10 cellular contexts compared by ENCODE assay signal in genomic region chr9:122056484-122056883, GRCh38. TPM values are rescaled to one million over a fixed set of nuclear protein-coding genes. Genes with fewer than 3 reads are reported as not detected.
DNase-seq lines count a peak whose midpoint lies in the region; ATAC-seq and TF ChIP-seq lines count a peak whose summit lies in the region.
"Had no signal": no experiment of that assay in that cellular context is flagged by ENCODE, and none has a peak within 500 bp of the region (broad histone marks: within the 10 kb centered on the region; RNA-seq: fewer than 3 reads in every experiment).

No MANE protein-coding gene starts in this region.

- no peaks in the 10 kb centered on the region for H4K20me1 ChIP-seq in PC-3 (ENCODE audit: low read length)

- H3K4me3 ChIP-seq in HEK293 (ENCODE audit: low read depth, low read length) (no peak overlapping the region), PC-3 (ENCODE audit: low read length) (no peak overlapping the region), foreskin fibroblast (ENCODE audit: low read depth in 1 of 2, low read length in 2 of 2) (no peak overlapping the region)

- no peaks in the 10 kb centered on the region for H3F3A ChIP-seq in PC-3 (ENCODE audit: low read length, unreplicated experiment)

- H3K4me1 ChIP-seq in HEK293 (ENCODE audit: control insufficient read depth, insufficient read depth, low read length): no peaks in the 10 kb centered on the region
- peaks cover 5% of the 10 kb centered on the region for H3K4me1 ChIP-seq in PC-3 (ENCODE audit: insufficient read depth, low read length)

- H2AFZ ChIP-seq in PC-3 (ENCODE audit: low read length): no peak overlapping the region

- H3K27me3 Mint-ChIP-seq in endothelial cell (ENCODE audit: unreplicated experiment) (peaks cover 5% of the 10 kb centered on the region), neural crest cell (ENCODE audit: low read depth) (no peaks in the 10 kb centered on the region)

- no peak overlapping the region for H3K27ac Mint-ChIP-seq in endothelial cell (ENCODE audit: unreplicated experiment)
- no peak overlapping the region for H3K27ac Mint-ChIP-seq in neural crest cell (ENCODE audit: unreplicated experiment)
- H3K27ac Mint-ChIP-seq: mesothelial cell of epicardium had no signal

- no peak overlapping the region for H3K4me3 Mint-ChIP-seq in endothelial cell (ENCODE audit: unreplicated experiment)
- no peak overlapping the region for H3K4me3 Mint-ChIP-seq in neural crest cell
- H3K4me3 Mint-ChIP-seq: mesothelial cell of epicardium had no signal

- CTCF ChIA-PET in HEK293 (lab: Yijun Ruan, JAX) (interaction anchor here (0.7 kb wide), 1 partner anchor 36 kb away, joined by 3 read pairs; no protein-coding TSS in a partner anchor), PC-3 (lab: Charles Lee) (no interaction called here)

- H3K36me3 ChIP-seq in HEK293 (ENCODE audit: control insufficient read depth in 2 of 2, insufficient read depth in 1 of 2, low read length in 2 of 2) (no peaks in the 10 kb centered on the region), PC-3 (ENCODE audit: low read depth, low read length) (no peaks in the 10 kb centered on the region)

- H3K9me3 ChIP-seq in HEK293 (ENCODE audit: control insufficient read depth, insufficient read depth, low read depth, low read length) (no peaks in the 10 kb centered on the region), PC-3 (ENCODE audit: low read length) (no peaks in the 10 kb centered on the region)

- no peaks in the 10 kb centered on the region for H3K9me2 ChIP-seq in PC-3 (replicated peaks; ENCODE audit: low read length)

- DNase-seq in PC-3: peak; percentile 27
- DNase-seq in endothelial cell (ENCODE audit: low spot score): peak; percentile 25
- peak; percentile 9 for DNase-seq in neural crest cell (ENCODE audit: low read depth, low spot score)
- no peak for DNase-seq in foreskin fibroblast
- DNase-seq in stimulated activated CD4-positive, alpha-beta T cell treated with anti-CD3 and anti-CD28 coated beads, Interleukin-2, amount 100 ng/mL, for 24 hours: no peak
- DNase-seq: NCI-H510A treated with DMSO at 0.1 percent for 48 hours, SHP77 treated with DMSO at 0.1 percent for 48 hours had no signal

- H3K27ac ChIP-seq in HEK293 (ENCODE audit: extremely low read depth, low read depth, low read length) (no peak overlapping the region), PC-3 (ENCODE audit: low read length) (no peak overlapping the region)

- ATAC-seq in PC-3 (no peak), GM19452 (IDR thresholded peaks at IDR 0.05; ENCODE audit: unreplicated experiment) (no peak)

- POLR2A ChIA-PET in HEK293 (lab: Yijun Ruan, JAX): no interaction called here
- POLR2A ChIA-PET in PC-3 (lab: Charles Lee; ENCODE audit: unreplicated experiment): no interaction called here

- H3K9me3 Mint-ChIP-seq in endothelial cell (ENCODE audit: unreplicated experiment): no peaks in the 10 kb centered on the region
- no peaks in the 10 kb centered on the region for H3K9me3 Mint-ChIP-seq in neural crest cell
- H3K9me3 Mint-ChIP-seq: mesothelial cell of epicardium had no signal

- BruUV-seq in PC-3 (replicated peaks; lab: Mats Ljungman, UMichigan): no TSS peak

- no peak overlapping the region for H3K9ac ChIP-seq in PC-3 (ENCODE audit: low read length)

- no peaks in the 10 kb centered on the region for H3K36me3 Mint-ChIP-seq in endothelial cell (ENCODE audit: low read depth, unreplicated experiment)
- no peaks in the 10 kb centered on the region for H3K36me3 Mint-ChIP-seq in neural crest cell (ENCODE audit: low read depth)
- H3K36me3 Mint-ChIP-seq: mesothelial cell of epicardium had no signal

- H3K4me2 ChIP-seq in PC-3 (ENCODE audit: low read length): no peak overlapping the region

- no peaks in the 10 kb centered on the region for H3K27me3 ChIP-seq in PC-3 (ENCODE audit: low read length)

- TF ChIP-seq CTCF in HEK293 (tag by site-specific recombination; IDR thresholded peaks at IDR 0.05) (no peak), PC-3 (conservative IDR thresholded peaks at IDR 0.05; ENCODE audit: low read depth, low read length) (no peak), endothelial cell (IDR thresholded peaks at IDR 0.05; ENCODE audit: unreplicated experiment) (no peak), neural crest cell (conservative IDR thresholded peaks at IDR 0.05) (no peak), foreskin fibroblast (IDR thresholded peaks at IDR 0.05; ENCODE audit: low read depth, low read length) (no peak)

- no peaks in the 10 kb centered on the region for H3K4me1 Mint-ChIP-seq in endothelial cell (ENCODE audit: unreplicated experiment)
- H3K4me1 Mint-ChIP-seq in neural crest cell: no peaks in the 10 kb centered on the region
- H3K4me1 Mint-ChIP-seq: mesothelial cell of epicardium had no signal

- no peaks in the 10 kb centered on the region for H3K79me2 ChIP-seq in PC-3 (ENCODE audit: low read length)

- intact Hi-C loops in PC-3 (cut with micrococcal nuclease): no loop called here

TF ChIP-seq in HEK293, 187 proteins besides CTCF, POLR2A, EP300 and RAD21:
- TF ChIP-seq ZNF692 (tag by site-specific recombination; IDR thresholded peaks at IDR 0.05): peak; percentile 47; the same call in 1 of the 2 replicates
- no peak for TF ChIP-seq ZNF202 (tag by site-specific recombination; IDR thresholded peaks at IDR 0.05; ENCODE audit: borderline replicate concordance)
- TF ChIP-seq REST (tag by site-specific recombination; IDR thresholded peaks at IDR 0.05): peak; percentile 92
- TF ChIP-seq ZFP69B (tag by site-specific recombination; IDR thresholded peaks at IDR 0.05): peak; percentile 61; the same call in 1 of the 2 replicates

RNA-seq across cellular contexts. Expression of gene TTLL11, which starts 36.6 kb away (rescaled TPM):
- total RNA-seq in PC-3 (2014; rRNA removed) (7.0 and 8.9 TPM in 2 replicates), endothelial cell (ENCODE audit: unreplicated experiment) (4.0 TPM), neural crest cell (8.6 and 9.1 TPM in 2 replicates)

Comparison
In these comparisons a context has a peak if more than half of its experiments do, and no peak if none do; other contexts are left out.
1. DNase-seq: peak in PC-3 (single experiment), endothelial cell (single experiment) and neural crest cell (single experiment); none in foreskin fibroblast (0 of 2) and stimulated activated CD4-positive, alpha-beta T cell treated with anti-CD3 and anti-CD28 coated beads, Interleukin-2, amount 100 ng/mL, for 24 hours (0 of 2).